8 cellular contexts compared by ENCODE assay signal in genomic region chr10:32956365-32957197, GRCh38. TPM values are rescaled to one million over a fixed set of nuclear protein-coding genes. Genes with fewer than 3 reads are reported as not detected.
DNase-seq lines count a peak whose midpoint lies in the region; ATAC-seq and TF ChIP-seq lines count a peak whose summit lies in the region.

No MANE protein-coding gene starts in this region.

- peak overlapping the region; percentile 86 for H3K4me3 ChIP-seq in astrocyte of the cerebellum (ENCODE audit: low read depth, low read length)
- H3K4me3 ChIP-seq in lower leg skin (ENCODE audit: low read depth, poor library complexity, severe bottlenecking) = peak overlapping the region; percentile 95

- peaks cover 2% of the 10 kb centered on the region for H3K36me3 Mint-ChIP-seq in activated naive CD4-positive, alpha-beta T cell treated with anti-CD3 and anti-CD28 coated beads, Interleukin-2, amount 10 ng/mL, durations not matched to agents 7 days and 5 days
- H3K36me3 Mint-ChIP-seq in activated naive CD4-positive, alpha-beta T cell treated with anti-CD3 and anti-CD28 coated beads, Interleukin-2, amount 50 U/mL, for 72 hours = no peaks in the 10 kb centered on the region
- H3K36me3 Mint-ChIP-seq in type B pancreatic cell = peaks cover 3% of the 10 kb centered on the region

- peaks cover 34% of the 10 kb centered on the region for H3K4me1 Mint-ChIP-seq in activated naive CD4-positive, alpha-beta T cell treated with anti-CD3 and anti-CD28 coated beads, Interleukin-2, amount 10 ng/mL, durations not matched to agents 7 days and 5 days
- H3K4me1 Mint-ChIP-seq in type B pancreatic cell (ENCODE audit: unreplicated experiment) = peaks cover 52% of the 10 kb centered on the region

- no peak for TF ChIP-seq CTCF in astrocyte of the cerebellum (IDR thresholded peaks at IDR 0.05; ENCODE audit: low read depth, low read length, missing control alignments)
- no peak for TF ChIP-seq CTCF in lower leg skin (IDR thresholded peaks at IDR 0.05)
- TF ChIP-seq CTCF in type B pancreatic cell (conservative IDR thresholded peaks at IDR 0.05) = no peak

- in situ Hi-C loops in astrocyte of the cerebellum (cut with HindIII; ENCODE audit: low sequenced_read_pairs) = no loop called here

- no peak for TF ChIP-seq POLR2A in lower leg skin (IDR thresholded peaks at IDR 0.05)

- H3K27me3 Mint-ChIP-seq in activated naive CD4-positive, alpha-beta T cell treated with anti-CD3 and anti-CD28 coated beads, Interleukin-2, amount 10 ng/mL, durations not matched to agents 7 days and 5 days = peaks cover 11% of the 10 kb centered on the region
- H3K27me3 Mint-ChIP-seq in type B pancreatic cell = no peaks in the 10 kb centered on the region

- H3K27ac Mint-ChIP-seq in activated naive CD4-positive, alpha-beta T cell treated with anti-CD3 and anti-CD28 coated beads, Interleukin-2, amount 10 ng/mL, durations not matched to agents 7 days and 5 days = peak overlapping the region; percentile 66
- H3K27ac Mint-ChIP-seq in activated naive CD4-positive, alpha-beta T cell treated with anti-CD3 and anti-CD28 coated beads, Interleukin-2, amount 50 U/mL, for 72 hours = no peak overlapping the region
- peak overlapping the region; percentile 85 for H3K27ac Mint-ChIP-seq in type B pancreatic cell

- intact Hi-C loops in lower leg skin (cut with DNase I; ENCODE audit: low total_unique reads) = no loop called here

- ATAC-seq in activated naive CD4-positive, alpha-beta T cell treated with anti-CD3 and anti-CD28 coated beads, Interleukin-2, amount 50 U/mL, for 72 hours = no peak
- ATAC-seq in HG02759 (IDR thresholded peaks at IDR 0.05; ENCODE audit: unreplicated experiment) = no peak
- ATAC-seq in GM21526 (IDR thresholded peaks at IDR 0.05; ENCODE audit: low FRiP score, unreplicated experiment) = no peak
- no peak for ATAC-seq in GM21723 (IDR thresholded peaks at IDR 0.05; ENCODE audit: unreplicated experiment)

- WGBS in lower leg skin, 2 donors = 9 to 12% methylated on average over 13 of the region's 13 CpGs

- CTCF ChIA-PET in activated naive CD4-positive, alpha-beta T cell treated with anti-CD3 and anti-CD28 coated beads, Interleukin-2, amount 10 ng/mL, durations not matched to agents 7 days and 5 days (lab: Charles Lee) = interaction anchor here (1.3 kb wide), 1 partner anchor 50 kb away, joined by 4 read pairs; no protein-coding TSS in a partner anchor

- no peaks in the 10 kb centered on the region for H3K9me3 Mint-ChIP-seq in activated naive CD4-positive, alpha-beta T cell treated with anti-CD3 and anti-CD28 coated beads, Interleukin-2, amount 10 ng/mL, durations not matched to agents 7 days and 5 days
- H3K9me3 Mint-ChIP-seq in activated naive CD4-positive, alpha-beta T cell treated with anti-CD3 and anti-CD28 coated beads, Interleukin-2, amount 50 U/mL, for 72 hours = peaks cover 0 to 7% of the 10 kb centered on the region in 2 donors
- H3K9me3 Mint-ChIP-seq in type B pancreatic cell = no peaks in the 10 kb centered on the region

- H3K4me3 Mint-ChIP-seq in activated naive CD4-positive, alpha-beta T cell treated with anti-CD3 and anti-CD28 coated beads, Interleukin-2, amount 10 ng/mL, durations not matched to agents 7 days and 5 days = peak overlapping the region; percentile 75
- peak overlapping the region; percentile 90 for H3K4me3 Mint-ChIP-seq in type B pancreatic cell

- DNase-seq in activated naive CD4-positive, alpha-beta T cell treated with anti-CD3 and anti-CD28 coated beads, Interleukin-2, amount 10 ng/mL, durations not matched to agents 7 days and 5 days = no peak
- no peak for DNase-seq in activated naive CD4-positive, alpha-beta T cell treated with anti-CD3 and anti-CD28 coated beads, Interleukin-2, amount 50 U/mL, for 72 hours (ENCODE audit: low spot score in 2 of 2)
- DNase-seq in astrocyte of the cerebellum (ENCODE audit: low read depth) = no peak
- DNase-seq in lower leg skin (ENCODE audit: low spot score in 2 of 2) = no peak
- DNase-seq in type B pancreatic cell (ENCODE audit: extremely low spot score, unreplicated experiment) = no peak

RNA-seq across cellular contexts. Expression of gene ITGB1, which starts 1.4 kb away (rescaled TPM):
- 10 to 100 TPM; 37.4 to 74.7 TPM for total RNA-seq in activated naive CD4-positive, alpha-beta T cell treated with anti-CD3 and anti-CD28 coated beads, Interleukin-2, amount 50 U/mL, for 72 hours
- 100 to 1,000 TPM; 159 to 216 (median 209) TPM for total RNA-seq in lower leg skin
- total RNA-seq in type B pancreatic cell (ENCODE audit: low replicate concordance) = 224 and 240 TPM in 2 replicates

Comparison
In these comparisons a context has a peak if more than half of its experiments do, and no peak if none do; other contexts are left out.
1. H3K27ac Mint-ChIP-seq: peak in activated naive CD4-positive, alpha-beta T cell treated with anti-CD3 and anti-CD28 coated beads, Interleukin-2, amount 10 ng/mL, durations not matched to agents 7 days and 5 days (single experiment) and type B pancreatic cell (single experiment); none in activated naive CD4-positive, alpha-beta T cell treated with anti-CD3 and anti-CD28 coated beads, Interleukin-2, amount 50 U/mL, for 72 hours (0 of 2).